ENCODE assay signal across 21 cellular contexts in the genomic region with DNA sequence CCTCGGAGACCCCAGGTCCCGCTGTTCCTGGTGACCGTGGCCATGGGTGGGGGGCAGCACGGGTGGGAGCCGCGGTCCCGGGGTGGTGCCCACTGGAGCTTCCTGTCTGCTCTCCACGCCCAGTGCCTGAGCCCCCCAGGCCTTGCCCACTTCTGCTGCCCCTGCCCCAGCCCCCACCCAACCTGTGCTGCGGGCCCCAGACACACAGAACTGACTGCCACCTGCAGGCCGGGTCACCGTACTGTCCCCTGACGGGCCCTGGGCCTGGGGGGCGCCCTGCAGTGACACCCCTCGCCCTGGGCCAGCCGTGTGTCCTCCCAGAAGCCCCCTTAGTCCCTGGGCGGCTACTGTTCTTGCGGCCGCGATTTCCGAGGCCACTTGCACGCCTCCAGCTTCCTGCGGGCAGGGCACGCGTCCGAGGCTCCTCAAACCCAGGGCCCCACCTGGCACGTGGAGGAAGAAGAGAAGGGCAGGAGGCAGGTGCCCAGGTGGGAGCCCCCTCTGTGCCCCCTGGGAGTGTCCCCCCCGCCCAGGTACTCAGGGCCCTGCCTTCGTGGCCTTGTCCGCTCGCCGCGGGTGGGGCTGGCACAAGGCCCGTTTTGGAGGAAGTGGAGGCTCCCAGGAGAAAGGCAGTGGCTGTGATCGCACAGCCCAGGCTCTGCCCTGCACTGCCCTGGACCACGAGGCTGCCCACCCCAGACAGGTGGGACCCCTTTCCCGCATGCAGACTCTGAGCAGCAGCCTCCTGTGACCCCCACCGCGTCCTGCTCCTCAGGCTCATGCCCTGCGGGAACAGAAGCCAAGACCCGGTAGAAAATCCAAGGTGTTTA. TPM values are rescaled to one million over a fixed set of nuclear protein-coding genes. Genes with fewer than 3 reads are reported as not detected.
DNase-seq lines count a peak whose midpoint lies in the region; ATAC-seq and TF ChIP-seq lines count a peak whose summit lies in the region.
"Had no signal": no experiment of that assay in that cellular context is flagged by ENCODE, and none has a peak within 500 bp of the region (broad histone marks: within the 10 kb centered on the region; RNA-seq: fewer than 3 reads in every experiment).

No MANE protein-coding gene starts in this region.

- DNase-seq in activated naive CD4-positive, alpha-beta T cell treated with anti-CD3 and anti-CD28 coated beads, Interleukin-2, amount 10 ng/mL, durations not matched to agents 7 days and 5 days = no peak
- DNase-seq in activated naive CD4-positive, alpha-beta T cell treated with anti-CD3 and anti-CD28 coated beads, Interleukin-2, amount 50 U/mL, for 72 hours (ENCODE audit: low spot score in 2 of 2) = no peak
- DNase-seq in breast epithelium (ENCODE audit: low spot score in 2 of 2) = no peak
- DNase-seq in T-helper 2 cell = no peak
- no peak for DNase-seq in midbrain (lab: John Stamatoyannopoulos, UW)
- DNase-seq in epidermal melanocyte (ENCODE audit: insufficient read length, low spot score) = no peak
- DNase-seq: activated CD4-positive, alpha-beta T cell treated with anti-CD3 and anti-CD28 coated beads for 36 hours; activated effector memory CD4-positive, alpha-beta T cell treated with anti-CD3 and anti-CD28 coated beads, Interleukin-2, amount 50 U/mL, for 16 hours; amniotic stem cell; C1 segment of cervical spinal cord; DMS153; effector CD8-positive, alpha-beta T cell; head of caudate nucleus; NCI-H1092 treated with DMSO at 0.1 percent for 48 hours; NCI-H524; thyroid gland had no signal

- no peaks in the 10 kb centered on the region for H3K27me3 Mint-ChIP-seq in activated naive CD4-positive, alpha-beta T cell treated with anti-CD3 and anti-CD28 coated beads, Interleukin-2, amount 10 ng/mL, durations not matched to agents 7 days and 5 days
- peaks cover 7% of the 10 kb centered on the region for H3K27me3 Mint-ChIP-seq in stimulated activated memory B cell treated with anti-CD40 and anti-IgM and Interleukin-4, amounts not matched to agents 10 μg/mL and 1 μg/mL and 100 μg/mL, for 72 hours
- H3K27me3 Mint-ChIP-seq: activated CD4-positive, alpha-beta T cell treated with anti-CD3 and anti-CD28 coated beads for 36 hours; natural killer cell treated with Interleukin-12 subunit alpha and Interleukin-12 subunit beta and Interleukin-15 and Interleukin-18, amount 100 ng/mL, for 72 hours; progenitor cell of endocrine pancreas had no signal

- no peaks in the 10 kb centered on the region for H3K9me3 Mint-ChIP-seq in activated naive CD4-positive, alpha-beta T cell treated with anti-CD3 and anti-CD28 coated beads, Interleukin-2, amount 10 ng/mL, durations not matched to agents 7 days and 5 days
- no peaks in the 10 kb centered on the region for H3K9me3 Mint-ChIP-seq in activated naive CD4-positive, alpha-beta T cell treated with anti-CD3 and anti-CD28 coated beads, Interleukin-2, amount 50 U/mL, for 72 hours
- H3K9me3 Mint-ChIP-seq in stimulated activated memory B cell treated with anti-CD40 and anti-IgM and Interleukin-4, amounts not matched to agents 10 μg/mL and 1 μg/mL and 100 μg/mL, for 72 hours = no peaks in the 10 kb centered on the region
- H3K9me3 Mint-ChIP-seq: natural killer cell treated with Interleukin-12 subunit alpha and Interleukin-12 subunit beta and Interleukin-15 and Interleukin-18, amount 100 ng/mL, for 72 hours had no signal

- H3K36me3 Mint-ChIP-seq in activated naive CD4-positive, alpha-beta T cell treated with anti-CD3 and anti-CD28 coated beads, Interleukin-2, amount 10 ng/mL, durations not matched to agents 7 days and 5 days = peaks cover 8% of the 10 kb centered on the region
- no peaks in the 10 kb centered on the region for H3K36me3 Mint-ChIP-seq in activated naive CD4-positive, alpha-beta T cell treated with anti-CD3 and anti-CD28 coated beads, Interleukin-2, amount 50 U/mL, for 72 hours
- H3K36me3 Mint-ChIP-seq in stimulated activated memory B cell treated with anti-CD40 and anti-IgM and Interleukin-4, amounts not matched to agents 10 μg/mL and 1 μg/mL and 100 μg/mL, for 72 hours = peaks cover 18% of the 10 kb centered on the region
- H3K36me3 Mint-ChIP-seq: natural killer cell treated with Interleukin-12 subunit alpha and Interleukin-12 subunit beta and Interleukin-15 and Interleukin-18, amount 100 ng/mL, for 72 hours had no signal

- TF ChIP-seq CTCF in breast epithelium (IDR thresholded peaks at IDR 0.05) = no peak

- no peak for TF ChIP-seq EP300 in Ishikawa (IDR thresholded peaks at IDR 0.05; ENCODE audit: borderline replicate concordance)

- no peak for ATAC-seq in activated naive CD4-positive, alpha-beta T cell treated with anti-CD3 and anti-CD28 coated beads, Interleukin-2, amount 50 U/mL, for 72 hours
- peak; percentile 2 for ATAC-seq in stimulated activated memory B cell treated with anti-CD40 and anti-IgM and Interleukin-4, amounts not matched to agents 10 μg/mL and 1 μg/mL and 100 μg/mL, for 72 hours
- ATAC-seq: activated CD4-positive, alpha-beta T cell treated with anti-CD3 and anti-CD28 coated beads for 36 hours had no signal

- H3K9me3 ChIP-seq in breast epithelium = no peaks in the 10 kb centered on the region
- H3K9me3 ChIP-seq: thyroid gland had no signal

- no peak overlapping the region for H3K4me3 Mint-ChIP-seq in activated naive CD4-positive, alpha-beta T cell treated with anti-CD3 and anti-CD28 coated beads, Interleukin-2, amount 10 ng/mL, durations not matched to agents 7 days and 5 days
- H3K4me3 Mint-ChIP-seq in stimulated activated memory B cell treated with anti-CD40 and anti-IgM and Interleukin-4, amounts not matched to agents 10 μg/mL and 1 μg/mL and 100 μg/mL, for 72 hours = no peak overlapping the region
- H3K4me3 Mint-ChIP-seq: activated CD4-positive, alpha-beta T cell treated with anti-CD3 and anti-CD28 coated beads for 36 hours; natural killer cell treated with Interleukin-12 subunit alpha and Interleukin-12 subunit beta and Interleukin-15 and Interleukin-18, amount 100 ng/mL, for 72 hours had no signal

- no peaks in the 10 kb centered on the region for H3K27me3 ChIP-seq in breast epithelium
- H3K27me3 ChIP-seq: thyroid gland had no signal

- peaks cover 2% of the 10 kb centered on the region for H3K4me1 Mint-ChIP-seq in activated naive CD4-positive, alpha-beta T cell treated with anti-CD3 and anti-CD28 coated beads, Interleukin-2, amount 10 ng/mL, durations not matched to agents 7 days and 5 days
- peaks cover 28% of the 10 kb centered on the region for H3K4me1 Mint-ChIP-seq in stimulated activated memory B cell treated with anti-CD40 and anti-IgM and Interleukin-4, amounts not matched to agents 10 μg/mL and 1 μg/mL and 100 μg/mL, for 72 hours
- H3K4me1 Mint-ChIP-seq: activated CD4-positive, alpha-beta T cell treated with anti-CD3 and anti-CD28 coated beads for 36 hours had no signal

- H3K36me3 ChIP-seq in breast epithelium = peaks cover 3% of the 10 kb centered on the region

- H3K27ac Mint-ChIP-seq in activated naive CD4-positive, alpha-beta T cell treated with anti-CD3 and anti-CD28 coated beads, Interleukin-2, amount 10 ng/mL, durations not matched to agents 7 days and 5 days = peak overlapping the region; percentile 19
- H3K27ac Mint-ChIP-seq in activated naive CD4-positive, alpha-beta T cell treated with anti-CD3 and anti-CD28 coated beads, Interleukin-2, amount 50 U/mL, for 72 hours = peak overlapping the region in 1 of 2 donors; percentile 36
- H3K27ac Mint-ChIP-seq in stimulated activated memory B cell treated with anti-CD40 and anti-IgM and Interleukin-4, amounts not matched to agents 10 μg/mL and 1 μg/mL and 100 μg/mL, for 72 hours = no peak overlapping the region
- H3K27ac Mint-ChIP-seq: activated CD4-positive, alpha-beta T cell treated with anti-CD3 and anti-CD28 coated beads for 36 hours; natural killer cell treated with Interleukin-12 subunit alpha and Interleukin-12 subunit beta and Interleukin-15 and Interleukin-18, amount 100 ng/mL, for 72 hours; progenitor cell of endocrine pancreas had no signal

- peak; percentile 5; the same call in 1 of the 2 replicates for TF ChIP-seq RAD21 in Ishikawa (IDR thresholded peaks at IDR 0.05; ENCODE audit: low read depth)

- peaks cover 0 to 5% of the 10 kb centered on the region in 2 donors for H3K4me1 ChIP-seq in breast epithelium
- H3K4me1 ChIP-seq: thyroid gland had no signal

- H3K27ac ChIP-seq in breast epithelium = peak overlapping the region; percentile 9 to 25
- H3K27ac ChIP-seq: SK-N-MC, thyroid gland had no signal

- CTCF ChIA-PET in activated naive CD4-positive, alpha-beta T cell treated with anti-CD3 and anti-CD28 coated beads, Interleukin-2, amount 10 ng/mL, durations not matched to agents 7 days and 5 days (lab: Charles Lee) = no interaction called here

- intact Hi-C loops in breast epithelium (cut with DNase I; ENCODE audit: low total_unique reads) = no loop called here

- H3K4me3 ChIP-seq in breast epithelium = no peak overlapping the region
- H3K4me3 ChIP-seq: SK-N-MC, thyroid gland had no signal

- TF ChIP-seq POLR2A in breast epithelium (IDR thresholded peaks at IDR 0.05) = no peak

RNA-seq across cellular contexts. Expression of gene TMEM184A, which starts 10.4 kb away (rescaled TPM):
- under 1 TPM; 0.12 to 0.73 TPM for total RNA-seq in activated naive CD4-positive, alpha-beta T cell treated with anti-CD3 and anti-CD28 coated beads, Interleukin-2, amount 50 U/mL, for 72 hours
- 1 to 10 TPM in 2 of 3 donors, not detected in 1; 6.6 to 8.2 TPM for total RNA-seq in breast epithelium
- total RNA-seq: natural killer cell treated with Interleukin-12 subunit alpha and Interleukin-12 subunit beta and Interleukin-15 and Interleukin-18, amount 100 ng/mL, for 72 hours had no signal

RNA-seq across cellular contexts. Expression of gene MAFK, which starts 15.1 kb away (rescaled TPM):
- total RNA-seq in activated naive CD4-positive, alpha-beta T cell treated with anti-CD3 and anti-CD28 coated beads, Interleukin-2, amount 50 U/mL, for 72 hours = 10 to 100 TPM; 34.1 to 37.3 TPM
- 10 to 100 TPM; 14.4 to 25.9 (median 25.2) TPM for total RNA-seq in breast epithelium

RNA-seq across cellular contexts. Expression of gene PSMG3, which starts 24.2 kb away (rescaled TPM):
- total RNA-seq in activated naive CD4-positive, alpha-beta T cell treated with anti-CD3 and anti-CD28 coated beads, Interleukin-2, amount 50 U/mL, for 72 hours = 10 to 100 TPM; 26.8 to 36.4 TPM
- total RNA-seq in breast epithelium = 10 to 100 TPM; 32.6 to 52.8 (median 45.4) TPM

RNA-seq across cellular contexts. Expression of gene INTS1, which starts 41.4 kb away (rescaled TPM):
- total RNA-seq in activated naive CD4-positive, alpha-beta T cell treated with anti-CD3 and anti-CD28 coated beads, Interleukin-2, amount 50 U/mL, for 72 hours = 10 to 100 TPM; 84.6 to 85.0 TPM
- 10 to 100 TPM; 27.5 to 32.1 (median 27.7) TPM for total RNA-seq in breast epithelium
